In the genomic region with DNA sequence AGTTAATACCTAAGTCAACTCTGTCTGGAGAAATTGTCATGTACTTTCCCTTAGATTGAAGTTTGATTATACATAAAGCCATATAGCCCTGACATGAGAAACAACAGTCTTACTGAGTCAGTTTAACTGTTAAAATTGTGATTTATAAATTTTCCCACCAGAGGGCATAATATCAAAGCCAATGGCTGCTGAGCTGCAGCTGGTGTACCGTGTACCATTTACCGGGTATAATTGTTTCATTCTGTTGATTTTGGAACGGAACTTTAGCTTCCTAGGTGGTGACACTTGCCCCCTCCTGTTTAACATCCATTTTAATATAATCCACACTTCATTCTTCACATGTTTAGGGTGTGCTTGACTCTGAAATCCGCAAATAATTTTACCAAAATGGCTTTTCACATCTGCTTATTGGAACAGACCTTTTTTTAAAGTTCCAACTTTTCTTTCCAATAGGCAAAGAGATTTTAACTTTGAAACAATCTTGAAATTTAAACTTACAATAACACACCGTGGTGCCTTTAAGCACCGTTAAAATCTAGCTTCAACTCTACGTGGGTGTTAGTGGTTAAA, we compare ENCODE assay signal across 8 cellular contexts.
A peak's percentile ranks its signal among the peaks of the same experiment; 100 is the strongest.
DNase-seq lines count a peak whose midpoint lies in the region; ATAC-seq, FAIRE-seq and TF ChIP-seq lines count a peak whose summit lies in the region.

No MANE protein-coding gene starts in this region.

- H3K4me3 ChIP-seq in Peyer's patch (no peak overlapping the region), mucosa of descending colon (no peak overlapping the region)

- no peaks in the 10 kb centered on the region for H3K36me3 ChIP-seq in Peyer's patch
- no peaks in the 10 kb centered on the region for H3K36me3 ChIP-seq in mucosa of descending colon (ENCODE audit: low read depth)

- H3K4me1 Mint-ChIP-seq in activated CD4-positive, alpha-beta T cell treated with anti-CD3 and anti-CD28 coated beads, Interleukin-2, amount 10 ng/mL, durations not matched to agents 24 days and 14 days = no peaks in the 10 kb centered on the region

- no peaks in the 10 kb centered on the region for H3K4me1 ChIP-seq in Peyer's patch
- no peaks in the 10 kb centered on the region for H3K4me1 ChIP-seq in mucosa of descending colon (ENCODE audit: low read depth)

- DNase-seq in activated CD4-positive, alpha-beta T cell treated with anti-CD3 and anti-CD28 coated beads, Interleukin-2, amount 10 ng/mL, durations not matched to agents 24 days and 14 days = peak; percentile 68
- no peak for DNase-seq in activated CD4-positive, alpha-beta T cell treated with anti-CD3 and anti-CD28 coated beads for 48 hours
- DNase-seq in HuH-7.5 (ENCODE audit: low spot score) (peak; percentile 20), Peyer's patch (no peak), mucosa of descending colon (peak in 1 of 3 donors; percentile 21)
- no peak for DNase-seq in stimulated activated CD4-positive, alpha-beta T cell treated with anti-CD3 and anti-CD28 coated beads, Interleukin-4, amount 100 ng/mL, for 4 hours

- no peak for TF ChIP-seq POLR2A in Peyer's patch (IDR thresholded peaks at IDR 0.05)

- H3K4me3 Mint-ChIP-seq in activated CD4-positive, alpha-beta T cell treated with anti-CD3 and anti-CD28 coated beads, Interleukin-2, amount 10 ng/mL, durations not matched to agents 24 days and 14 days = no peak overlapping the region

- H3K9me3 Mint-ChIP-seq in activated CD4-positive, alpha-beta T cell treated with anti-CD3 and anti-CD28 coated beads, Interleukin-2, amount 10 ng/mL, durations not matched to agents 24 days and 14 days = no peaks in the 10 kb centered on the region

- peaks cover 2% of the 10 kb centered on the region for H3K27me3 Mint-ChIP-seq in activated CD4-positive, alpha-beta T cell treated with anti-CD3 and anti-CD28 coated beads, Interleukin-2, amount 10 ng/mL, durations not matched to agents 24 days and 14 days

- ATAC-seq in GM21576 (IDR thresholded peaks at IDR 0.05; ENCODE audit: unreplicated experiment) (peak; percentile 89), mucosa of descending colon (peak; percentile 62)

- no peaks in the 10 kb centered on the region for H3K36me3 Mint-ChIP-seq in activated CD4-positive, alpha-beta T cell treated with anti-CD3 and anti-CD28 coated beads, Interleukin-2, amount 10 ng/mL, durations not matched to agents 24 days and 14 days (ENCODE audit: low read depth)

- H3K9me3 ChIP-seq in Peyer's patch (no peaks in the 10 kb centered on the region), mucosa of descending colon (no peaks in the 10 kb centered on the region)

- intact Hi-C loops in activated CD4-positive, alpha-beta T cell treated with anti-CD3 and anti-CD28 coated beads, Interleukin-2, amount 10 ng/mL, durations not matched to agents 24 days and 14 days (cut with micrococcal nuclease) = loop anchor here (1.0 to 5.0 kb wide), 3 partner anchors 73 to 197 kb away; a partner anchor contains a TSS
- intact Hi-C loops in mucosa of descending colon (cut with DNase I, micrococcal nuclease) = loop anchor here in 1 of 2 donors (5.0 kb wide), 1 partner anchor 177 kb away; no protein-coding TSS in a partner anchor

- no peak overlapping the region for H3K27ac ChIP-seq in Peyer's patch

- peak; percentile 86 for FAIRE-seq in endometrium (lab: Jason Lieb, UNC)

- no peaks in the 10 kb centered on the region for H3K27me3 ChIP-seq in Peyer's patch

- TF ChIP-seq CTCF in Peyer's patch (IDR thresholded peaks at IDR 0.05) = peak in 4 of 6 experiments; percentile 42 to 46 (median 46)
- peak; percentile 22 for TF ChIP-seq CTCF in mucosa of descending colon (IDR thresholded peaks at IDR 0.05)

- H3K27ac Mint-ChIP-seq in activated CD4-positive, alpha-beta T cell treated with anti-CD3 and anti-CD28 coated beads, Interleukin-2, amount 10 ng/mL, durations not matched to agents 24 days and 14 days = no peak overlapping the region

Comparison
In these comparisons a context has a peak if more than half of its experiments do, and no peak if none do; other contexts are left out.
1. DNase-seq: peak in activated CD4-positive, alpha-beta T cell treated with anti-CD3 and anti-CD28 coated beads, Interleukin-2, amount 10 ng/mL, durations not matched to agents 24 days and 14 days (single experiment) and HuH-7.5 (single experiment); none in activated CD4-positive, alpha-beta T cell treated with anti-CD3 and anti-CD28 coated beads for 48 hours (single experiment), Peyer's patch (0 of 3) and stimulated activated CD4-positive, alpha-beta T cell treated with anti-CD3 and anti-CD28 coated beads, Interleukin-4, amount 100 ng/mL, for 4 hours (0 of 2).